1 cellular context compared by ENCODE assay signal in genomic region chr1:47795102-47795501, GRCh38.
TF ChIP-seq lines count a peak whose summit lies in the region.

No MANE protein-coding gene starts in this region.

TF ChIP-seq in SK-N-SH treated with all-trans-retinoic acid at 6 μM for 48 hours, 23 proteins besides CTCF, POLR2A, EP300 and RAD21 (continued from another document):
- TF ChIP-seq PATZ1 (CRISPR knock-in tag; IDR thresholded peaks at IDR 0.05; ENCODE audit: borderline replicate concordance), result no peak
- TF ChIP-seq ZNF565 (CRISPR knock-in tag; conservative IDR thresholded peaks at IDR 0.05; ENCODE audit: low read depth), result no peak
TF ChIP-seq in SK-N-SH treated with all-trans-retinoic acid at 6 μM for 48 hours: peak in this region for 0.
